15 cellular contexts compared by ENCODE assay signal in the genomic region with DNA sequence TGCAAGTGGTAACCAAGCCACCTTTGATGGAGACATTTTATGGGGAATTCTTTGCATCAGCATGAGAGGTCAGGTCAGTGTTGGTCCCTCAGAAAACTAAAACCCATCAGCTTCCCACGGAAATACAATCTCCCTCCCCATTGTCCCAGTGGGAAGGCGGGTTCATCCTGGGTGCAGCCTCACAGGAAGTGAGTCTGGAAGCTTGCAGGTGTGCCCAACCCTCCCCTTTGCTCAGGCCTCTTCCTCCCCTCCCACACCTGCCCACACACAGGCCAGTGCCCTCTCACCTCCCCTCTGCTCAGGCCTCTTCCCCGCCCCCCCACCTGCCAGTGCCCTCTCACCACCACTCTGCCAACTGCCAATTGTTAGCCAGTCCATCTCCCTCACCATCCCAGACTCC.
DNase-seq lines count a peak whose midpoint lies in the region; ATAC-seq, FAIRE-seq and TF ChIP-seq lines count a peak whose summit lies in the region.
"Had no signal": no experiment of that assay in that cellular context is flagged by ENCODE, and none has a peak within 500 bp of the region (broad histone marks: within the 10 kb centered on the region; RNA-seq: fewer than 3 reads in every experiment).

No MANE protein-coding gene starts in this region.

- DNase-seq in islet precursor cell (peak; percentile 24), small intestine (peak; percentile 6), NCI-H446 (lab: John Stamatoyannopoulos, UW) (no peak)
- DNase-seq: 8988T; ACHN; Caco-2; CD8-positive, alpha-beta memory T cell; GOT3; H9 had no signal

- TF ChIP-seq EP300 in gastroesophageal sphincter (IDR thresholded peaks at IDR 0.05) = no peak

- no peak overlapping the region for H2AFZ ChIP-seq in OCI-LY3 (ENCODE audit: low read depth, low read length)

- peak overlapping the region; percentile 63 for H3K4me2 ChIP-seq in BLaER1
- peak overlapping the region; percentile 19; the same call in 1 of the 2 replicates for H3K4me2 ChIP-seq in OCI-LY3 (ENCODE audit: low read length)

- H3K9me3 ChIP-seq in BLaER1 = peaks cover 15% of the 10 kb centered on the region
- H3K9me3 ChIP-seq in OCI-LY3 (ENCODE audit: insufficient read depth, low read length) = peaks cover 11% of the 10 kb centered on the region; the same call in 1 of the 2 replicates
- H3K9me3 ChIP-seq in small intestine (ENCODE audit: control insufficient read depth, low read depth) = no peaks in the 10 kb centered on the region
- H3K9me3 ChIP-seq in gastroesophageal sphincter = peaks cover 0 to 14% (median 0%) of the 10 kb centered on the region in 3 donors

- H3K4me3 ChIP-seq in BLaER1 (no peak overlapping the region), OCI-LY3 (ENCODE audit: low read length) (no peak overlapping the region), small intestine (ENCODE audit: low read depth in 1 of 2, low read length in 2 of 2) (no peak overlapping the region), gastroesophageal sphincter (no peak overlapping the region)

- H4K20me1 ChIP-seq in BLaER1 (no peaks in the 10 kb centered on the region), OCI-LY3 (ENCODE audit: insufficient read depth, low read length) (no peaks in the 10 kb centered on the region)

- 58 to 82% (median 66%) methylated on average over 2 to 3 of the region's 3 CpGs for WGBS in small intestine, 3 donors
- 81% methylated on average over 3 of the region's 3 CpGs; no CpG with 5 or more reads in 1 of the 2 donors for WGBS in gastroesophageal sphincter (ENCODE audit: low coverage in 1 of 2), 2 donors

- H3K4me1 ChIP-seq in BLaER1 (peaks cover 21% of the 10 kb centered on the region), OCI-LY3 (ENCODE audit: low read length) (peaks cover 11% of the 10 kb centered on the region), small intestine (ENCODE audit: control insufficient read depth in 2 of 2, insufficient read depth in 1 of 2, low read depth in 1 of 2, low read length in 1 of 2) (peaks cover 0 to 6% of the 10 kb centered on the region in 2 donors), gastroesophageal sphincter (no peaks in the 10 kb centered on the region)
- H3K4me1 ChIP-seq: Caco-2 had no signal

- H3K27ac ChIP-seq in BLaER1 (peak overlapping the region; percentile 32; the same call in 1 of the 2 replicates), OCI-LY3 (ENCODE audit: low read length) (no peak overlapping the region), small intestine (ENCODE audit: low read depth in 1 of 2, low read length in 1 of 2) (peak overlapping the region; percentile 64 to 83), gastroesophageal sphincter (no peak overlapping the region)
- H3K27ac ChIP-seq: HL-60 had no signal

- no peaks in the 10 kb centered on the region for H3K79me2 ChIP-seq in OCI-LY3 (ENCODE audit: low read length)

- H3K36me3 ChIP-seq in BLaER1 (no peaks in the 10 kb centered on the region), OCI-LY3 (replicated peaks; ENCODE audit: low read depth, low read length) (no peaks in the 10 kb centered on the region), small intestine (ENCODE audit: control insufficient read depth in 2 of 2, insufficient read depth in 2 of 2, low read length in 2 of 2) (no peaks in the 10 kb centered on the region), gastroesophageal sphincter (no peaks in the 10 kb centered on the region)

- FAIRE-seq in small intestine (lab: Jason Lieb, UNC) = no peak

- no peak for ATAC-seq in GM21717 (IDR thresholded peaks at IDR 0.05; ENCODE audit: unreplicated experiment)
- no peak for ATAC-seq in gastroesophageal sphincter
- ATAC-seq in GM21619 (IDR thresholded peaks at IDR 0.05; ENCODE audit: unreplicated experiment) = no peak

- TF ChIP-seq POLR2A in gastroesophageal sphincter (IDR thresholded peaks at IDR 0.05) = no peak

- no peaks in the 10 kb centered on the region for H3K27me3 ChIP-seq in BLaER1
- H3K27me3 ChIP-seq in OCI-LY3 (ENCODE audit: low read depth, low read length) = peaks cover 27% of the 10 kb centered on the region
- H3K27me3 ChIP-seq in small intestine (ENCODE audit: control insufficient read depth in 2 of 2, insufficient read depth in 2 of 2, low read length in 2 of 2) = no peaks in the 10 kb centered on the region
- H3K27me3 ChIP-seq in gastroesophageal sphincter = no peaks in the 10 kb centered on the region

- TF ChIP-seq CTCF in OCI-LY3 (IDR thresholded peaks at IDR 0.05; ENCODE audit: low read depth, low read length) (no peak), gastroesophageal sphincter (IDR thresholded peaks at IDR 0.05) (no peak)

- H3K9ac ChIP-seq in BLaER1 (no peak overlapping the region), OCI-LY3 (ENCODE audit: low read length) (no peak overlapping the region)

Comparison
In these comparisons a context has a peak if more than half of its experiments do, and no peak if none do; other contexts are left out.
1. H3K27ac ChIP-seq: peak in BLaER1 (single experiment) and small intestine (2 of 2); none in OCI-LY3 (single experiment) and gastroesophageal sphincter (0 of 4).
2. DNase-seq: peak in islet precursor cell (single experiment) and small intestine (single experiment); none in NCI-H446 (0 of 2).